In genomic region chr3:33581666-33582065, GRCh38 we compare ENCODE assay signal across 22 cellular contexts.
"Had no signal": no experiment of that assay in that cellular context is flagged by ENCODE, and none has a peak within 500 bp of the region (broad histone marks: within the 10 kb centered on the region; RNA-seq: fewer than 3 reads in every experiment).

No MANE protein-coding gene starts in this region.

- H3K4me1 ChIP-seq: breast epithelium, left lung, lower lobe of right lung, right atrium auricular region, tibial nerve had no signal

- H3K9me3 ChIP-seq: breast epithelium, left lung, lower lobe of right lung, right atrium auricular region, tibial nerve had no signal

- H3K36me3 ChIP-seq: breast epithelium had no signal

- H3K27me3 Mint-ChIP-seq: activated CD4-positive, alpha-beta T cell treated with anti-CD3 and anti-CD28 coated beads for 36 hours; activated naive CD8-positive, alpha-beta T cell treated with anti-CD3 and anti-CD28 coated beads, Interleukin-2, amount 10 ng/mL, durations not matched to agents 7 days and 5 days; naive B cell had no signal

- H3K27me3 ChIP-seq: breast epithelium, left lung, right atrium auricular region, tibial nerve had no signal

- ATAC-seq: activated CD4-positive, alpha-beta T cell treated with anti-CD3 and anti-CD28 coated beads for 36 hours; esophagus mucosa; left lung; lower lobe of right lung had no signal

- H3K27ac ChIP-seq: breast epithelium, left lung, lower lobe of right lung, right atrium auricular region, tibial nerve had no signal

- H3K4me3 ChIP-seq: breast epithelium, left lung, lower lobe of right lung, right atrium auricular region, tibial nerve had no signal

- H3K27ac Mint-ChIP-seq: activated CD4-positive, alpha-beta T cell treated with anti-CD3 and anti-CD28 coated beads for 36 hours; activated naive CD4-positive, alpha-beta T cell treated with anti-CD3 and anti-CD28 coated beads for 36 hours; activated naive CD8-positive, alpha-beta T cell treated with anti-CD3 and anti-CD28 coated beads, Interleukin-2, amount 10 ng/mL, durations not matched to agents 7 days and 5 days; naive B cell; T-helper 2 cell treated with Interferon-gamma antibody and Interleukin-4, amounts not matched to agents 5 μg/mL and 100 μg/mL, for 36 hours had no signal

- H3K9me3 Mint-ChIP-seq: activated naive CD4-positive, alpha-beta T cell treated with anti-CD3 and anti-CD28 coated beads for 36 hours; activated naive CD8-positive, alpha-beta T cell treated with anti-CD3 and anti-CD28 coated beads, Interleukin-2, amount 10 ng/mL, durations not matched to agents 7 days and 5 days; naive B cell; T-helper 2 cell treated with Interferon-gamma antibody and Interleukin-4, amounts not matched to agents 5 μg/mL and 100 μg/mL, for 36 hours had no signal

- DNase-seq: activated CD4-positive, alpha-beta T cell treated with anti-CD3 and anti-CD28 coated beads for 36 hours; activated CD4-positive, CD25-positive, alpha-beta regulatory T cell; activated effector memory CD4-positive, alpha-beta T cell treated with anti-CD3 and anti-CD28 coated beads, Interleukin-2, amount 50 U/mL, for 16 hours; activated naive CD4-positive, alpha-beta T cell treated with anti-CD3 and anti-CD28 coated beads for 36 hours; activated naive CD8-positive, alpha-beta T cell treated with anti-CD3 and anti-CD28 coated beads, Interleukin-2, amount 10 ng/mL, durations not matched to agents 7 days and 5 days; activated T-cell treated with anti-CD3 and anti-CD28 coated beads for 4 hours; amniotic stem cell; central memory CD4-positive, alpha-beta T cell; foreskin fibroblast; hypothalamus; left lung; lower lobe of right lung; naive B cell; stimulated activated CD4-positive, alpha-beta T cell treated with anti-CD3 and anti-CD28 coated beads, Interleukin-15, amount 100 ng/mL, for 24 hours; stimulated activated CD4-positive, alpha-beta T cell treated with anti-CD3 and anti-CD28 coated beads, Interleukin-2, amount 100 ng/mL, for 24 hours; stimulated activated naive CD4-positive, alpha-beta T cell treated with Interleukin-2 at 50 U/mL for 16 hours; T-helper 1 cell had no signal

- H3K4me1 Mint-ChIP-seq: activated naive CD8-positive, alpha-beta T cell treated with anti-CD3 and anti-CD28 coated beads, Interleukin-2, amount 10 ng/mL, durations not matched to agents 7 days and 5 days; naive B cell had no signal

- H3K4me3 Mint-ChIP-seq: activated CD4-positive, alpha-beta T cell treated with anti-CD3 and anti-CD28 coated beads for 36 hours; activated naive CD4-positive, alpha-beta T cell treated with anti-CD3 and anti-CD28 coated beads for 36 hours; activated naive CD8-positive, alpha-beta T cell treated with anti-CD3 and anti-CD28 coated beads, Interleukin-2, amount 10 ng/mL, durations not matched to agents 7 days and 5 days; naive B cell; T-helper 2 cell treated with Interferon-gamma antibody and Interleukin-4, amounts not matched to agents 5 μg/mL and 100 μg/mL, for 36 hours had no signal
